In the genomic region with DNA sequence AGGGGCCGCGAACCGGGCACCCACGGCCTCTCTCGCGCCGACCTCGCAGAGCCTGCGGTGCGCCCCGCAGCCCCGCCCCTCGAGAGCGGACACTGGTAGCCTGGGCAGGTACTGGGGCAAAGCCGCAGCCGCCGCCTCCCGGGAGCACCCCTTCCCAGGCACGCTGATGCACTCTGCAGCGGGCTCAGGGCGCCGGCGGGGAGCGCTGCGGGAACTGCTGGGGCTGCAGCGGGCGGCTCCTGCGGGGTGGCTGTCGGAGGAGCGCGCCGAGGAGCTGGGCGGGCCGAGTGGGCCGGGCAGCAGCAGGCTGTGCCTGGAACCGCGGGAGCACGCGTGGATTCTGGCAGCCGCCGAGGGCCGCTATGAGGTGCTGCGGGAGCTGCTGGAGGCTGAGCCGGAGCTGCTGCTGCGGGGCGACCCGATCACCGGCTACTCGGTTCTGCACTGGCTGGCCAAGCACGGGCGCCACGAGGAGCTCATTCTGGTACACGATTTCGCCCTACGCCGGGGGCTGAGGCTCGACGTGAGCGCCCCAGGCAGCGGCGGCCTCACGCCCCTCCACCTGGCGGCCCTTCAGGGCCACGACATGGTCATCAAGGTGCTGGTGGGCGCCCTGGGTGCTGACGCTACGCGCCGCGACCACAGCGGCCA, we compare ENCODE assay signal across 8 cellular contexts. TPM values are rescaled to one million over a fixed set of nuclear protein-coding genes. Genes with fewer than 3 reads are reported as not detected.
DNase-seq lines count a peak whose midpoint lies in the region; ATAC-seq, FAIRE-seq and TF ChIP-seq lines count a peak whose summit lies in the region.

No MANE protein-coding gene starts in this region.

- TF ChIP-seq CTCF in lower lobe of right lung (IDR thresholded peaks at IDR 0.05): no peak

- POLR2A ChIA-PET in T-cell (lab: Charles Lee): interaction anchor here (0.6 kb wide), 2 partner anchors 47 to 633 kb away, joined by 3 to 4 read pairs; no protein-coding TSS in a partner anchor

- no peaks in the 10 kb centered on the region for H3K79me2 ChIP-seq in GM23248 (ENCODE audit: insufficient read depth)

- no peak for FAIRE-seq in frontal cortex (lab: Jason Lieb, UNC)

- H3K27ac ChIP-seq in GM23248 (no peak overlapping the region), lower lobe of right lung (peak overlapping the region; percentile 72), thymus (ENCODE audit: low read depth) (peak overlapping the region; percentile 18)

- H3K4me3 Mint-ChIP-seq in T-cell: peak overlapping the region; percentile 49 to 82 (median 54)

- 0 out of 2 replicates have a peak, but pooled peaks cover 4% of the 10 kb centered on the region for H3F3A ChIP-seq in GM23248 (ENCODE audit: insufficient read depth)

- H3K4me2 ChIP-seq in GM23248 (ENCODE audit: unreplicated experiment): peak overlapping the region; percentile 61

- CTCF ChIA-PET in T-cell (lab: Charles Lee): interaction anchor here (0.6 to 0.7 kb wide), 2 partner anchors 9 to 291 kb away, joined by 3 to 4 read pairs; a partner anchor contains a TSS

- H3K27me3 ChIP-seq in GM23248 (replicated peaks; ENCODE audit: insufficient read depth) (no peaks in the 10 kb centered on the region), lower lobe of right lung (ENCODE audit: low read depth) (no peaks in the 10 kb centered on the region), thymus (ENCODE audit: control insufficient read depth, insufficient read depth) (no peaks in the 10 kb centered on the region)

- 1 to 8% methylated on average over 5 to 21 of the region's 71 CpGs for WGBS in GM23248 (ENCODE audit: low coverage in 1 of 2, low lambda C conversion rate in 2 of 2, missing lambda C conversion rate in 2 of 2), 2 experiments
- 7% methylated on average over 70 of the region's 71 CpGs for WGBS in thymus

- H4K20me1 ChIP-seq in GM23248 (ENCODE audit: insufficient read depth): no peaks in the 10 kb centered on the region

- H3K9me3 ChIP-seq in GM23248 (ENCODE audit: low read depth): no peaks in the 10 kb centered on the region
- H3K9me3 ChIP-seq in lower lobe of right lung: no peaks in the 10 kb centered on the region
- H3K9me3 ChIP-seq in thymus (ENCODE audit: control insufficient read depth): no peaks in the 10 kb centered on the region

- in situ Hi-C loops in GM23248 (cut with MboI): no loop called here

- H3K4me3 ChIP-seq in GM23248 (peak overlapping the region; percentile 71), lower lobe of right lung (peak overlapping the region; percentile 61), thymus (ENCODE audit: low read length) (peak overlapping the region; percentile 54)

- peak overlapping the region; percentile 75 for H2AFZ ChIP-seq in GM23248

- H3K9me3 Mint-ChIP-seq in T-cell: no peaks in the 10 kb centered on the region

- H3K36me3 Mint-ChIP-seq in T-cell: no peaks in the 10 kb centered on the region

- H3K27me3 Mint-ChIP-seq in T-cell: no peaks in the 10 kb centered on the region

- intact Hi-C loops in lower lobe of right lung (cut with DNase I): no loop called here

- peak; percentile 55 to 59 (median 56) for ATAC-seq in T-cell (replicated peaks in 1 of 4)
- peak; percentile 71 to 75 for ATAC-seq in lower lobe of right lung

- H3K4me1 ChIP-seq in GM23248 (ENCODE audit: insufficient read depth) (peaks cover 13% of the 10 kb centered on the region), lower lobe of right lung (no peaks in the 10 kb centered on the region), thymus (ENCODE audit: control insufficient read depth, insufficient read depth, low read length) (peaks cover 19% of the 10 kb centered on the region)

- no peaks in the 10 kb centered on the region for H3K9me2 ChIP-seq in GM23248 (ENCODE audit: insufficient read depth)

- H3K4me1 Mint-ChIP-seq in T-cell: peaks cover 50 to 61% (median 59%) of the 10 kb centered on the region in 3 donors

- H3K36me3 ChIP-seq in GM23248 (ENCODE audit: low read depth): no peaks in the 10 kb centered on the region
- H3K36me3 ChIP-seq in lower lobe of right lung: no peaks in the 10 kb centered on the region
- H3K36me3 ChIP-seq in thymus (ENCODE audit: control insufficient read depth, insufficient read depth): no peaks in the 10 kb centered on the region

- DNase-seq in GM23248 (peak; percentile 38), T-cell (peak in 16 of 34 experiments; percentile 5 to 43 (median 20)), lower lobe of right lung (no peak), frontal cortex (ENCODE audit: low spot score in 2 of 2) (no peak), cortex of kidney (lab: John Stamatoyannopoulos, UW) (no peak), NCI-H1694 treated with DMSO at 0.1 percent for 48 hours (lab: John Stamatoyannopoulos, UW) (no peak)
- DNase-seq in central memory CD4-positive, alpha-beta T cell: peak; percentile 21

- H3K9ac ChIP-seq in GM23248: peak overlapping the region; percentile 31; the same call in 1 of the 2 replicates

- H3K27ac Mint-ChIP-seq in T-cell: no peak overlapping the region

RNA-seq across cellular contexts. Expression of a gene that starts 0.4 kb away (rescaled TPM):
- total RNA-seq in GM23248 (2014; rRNA removed; shearing (Covaris generic)): 0.22 TPM in 1 of 2 replicates, not detected in the other
- polyA plus RNA-seq in GM23248 (2016; fragmentation: Nextera tagmentation; extraction: Ambion mirVana) (0.41 TPM in 1 of 2 replicates, not detected in the other), thymus (1.6 TPM)
- total RNA-seq in T-cell (1 to 10 TPM in 3 of 5 donors, under 1 TPM in 1, not detected in 1; 0.48 to 2.2 (median 1.6) TPM), lower lobe of right lung (9.6 TPM), frontal cortex (0.82 TPM)

RNA-seq across cellular contexts. Expression of a gene that starts 32.6 kb away (rescaled TPM):
- 3,406 and 4,073 TPM in 2 replicates for total RNA-seq in GM23248 (2014; rRNA removed; shearing (Covaris generic))
- polyA plus RNA-seq in GM23248 (2016; fragmentation: Nextera tagmentation; extraction: Ambion mirVana): 1,028 and 1,060 TPM in 2 replicates
- 1,000 to 10,000 TPM; 2,957 to 4,080 (median 3,439) TPM for total RNA-seq in T-cell
- 1,325 TPM for total RNA-seq in lower lobe of right lung
- 11,737 TPM for polyA plus RNA-seq in thymus
- 3,561 TPM for total RNA-seq in frontal cortex

Comparison
In these comparisons a context has a peak if more than half of its experiments do, and no peak if none do; other contexts are left out.
1. DNase-seq: peak in GM23248 (single experiment) and central memory CD4-positive, alpha-beta T cell (single experiment); none in lower lobe of right lung (single experiment), frontal cortex (0 of 2), cortex of kidney (single experiment) and NCI-H1694 treated with DMSO at 0.1 percent for 48 hours (single experiment).
2. Peak in every context shown above with its lines, with median percentiles within 50 percentile points of each other: H3K4me3 ChIP-seq.